27 cellular contexts compared by ENCODE assay signal in the genomic region with DNA sequence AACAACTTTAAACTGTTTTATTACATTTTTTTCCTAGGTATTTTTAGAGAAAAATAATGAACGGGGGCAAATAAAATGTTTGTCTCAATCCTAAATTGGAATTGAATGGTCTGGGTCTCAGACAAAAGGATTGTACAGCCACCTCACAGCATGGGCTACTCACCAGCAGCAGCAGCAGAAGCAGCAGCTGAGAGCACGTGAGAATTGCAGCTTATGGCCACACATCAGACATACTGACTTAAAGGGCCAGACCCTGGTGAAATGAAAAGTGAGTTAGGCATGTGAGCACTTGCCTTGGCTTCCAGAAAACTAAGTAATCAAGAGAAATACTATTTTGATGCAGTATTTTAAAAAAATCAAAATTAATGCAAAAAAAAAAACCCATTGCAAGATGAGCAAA. TPM values are rescaled to one million over a fixed set of nuclear protein-coding genes. Genes with fewer than 3 reads are reported as not detected.
A peak's percentile ranks its signal among the peaks of the same experiment; 100 is the strongest.
DNase-seq lines count a peak whose midpoint lies in the region; TF ChIP-seq lines count a peak whose summit lies in the region.
"Had no signal": no experiment of that assay in that cellular context is flagged by ENCODE, and none has a peak within 500 bp of the region (broad histone marks: within the 10 kb centered on the region; RNA-seq: fewer than 3 reads in every experiment).

No MANE protein-coding gene starts in this region.

- no peak overlapping the region for H3K9ac ChIP-seq in neural progenitor cell
- H3K9ac ChIP-seq in GM23248, result no peak overlapping the region

- TF ChIP-seq CTCF in choroid plexus epithelial cell (conservative IDR thresholded peaks at IDR 0.05; ENCODE audit: low read depth, low read length) (no peak), neural progenitor cell (IDR thresholded peaks at IDR 0.05) (no peak)

- H3K4me1 Mint-ChIP-seq in neural progenitor cell, result peaks cover 11% of the 10 kb centered on the region
- H3K4me1 Mint-ChIP-seq in activated CD4-positive, alpha-beta T cell treated with anti-CD3 and anti-CD28 coated beads, Interleukin-2, amount 10 ng/mL, durations not matched to agents 7 days and 5 days, result no peaks in the 10 kb centered on the region
- H3K4me1 Mint-ChIP-seq: activated CD4-positive, alpha-beta T cell treated with anti-CD3 and anti-CD28 coated beads for 36 hours had no signal

- H4K20me1 ChIP-seq in neural progenitor cell (ENCODE audit: low read depth), result no peaks in the 10 kb centered on the region
- H4K20me1 ChIP-seq in GM23248 (ENCODE audit: insufficient read depth), result no peaks in the 10 kb centered on the region

- H3F3A ChIP-seq in neural progenitor cell (ENCODE audit: low read depth), result peaks cover 5% of the 10 kb centered on the region
- no peaks in the 10 kb centered on the region for H3F3A ChIP-seq in GM23248 (ENCODE audit: insufficient read depth)

- H3K27ac ChIP-seq in neural progenitor cell, result peak overlapping the region; percentile 41
- H3K27ac ChIP-seq in GM23248, result no peak overlapping the region
- H3K27ac ChIP-seq: breast epithelium, colonic mucosa, lower lobe of right lung, psoas muscle, SJSA1, skin epidermis had no signal

- H3K27me3 Mint-ChIP-seq in neural progenitor cell (ENCODE audit: insufficient read depth, low read depth), result peaks cover 3% of the 10 kb centered on the region
- H3K27me3 Mint-ChIP-seq in activated CD4-positive, alpha-beta T cell treated with anti-CD3 and anti-CD28 coated beads, Interleukin-2, amount 10 ng/mL, durations not matched to agents 7 days and 5 days, result peaks cover 3% of the 10 kb centered on the region
- H3K27me3 Mint-ChIP-seq: type B pancreatic cell had no signal

- H3K4me3 Mint-ChIP-seq in neural progenitor cell, result no peak overlapping the region
- H3K4me3 Mint-ChIP-seq in activated CD4-positive, alpha-beta T cell treated with anti-CD3 and anti-CD28 coated beads, Interleukin-2, amount 10 ng/mL, durations not matched to agents 7 days and 5 days, result no peak overlapping the region
- H3K4me3 Mint-ChIP-seq: activated CD4-positive, alpha-beta T cell treated with anti-CD3 and anti-CD28 coated beads for 36 hours; CD8-positive, alpha-beta T cell; T-helper 1 cell treated with Interleukin-12 subunit alpha and Interleukin-12 subunit beta and Interleukin-4 antibody, amounts not matched to agents 30 μg/mL and 1 μg/mL, for 36 hours; type B pancreatic cell had no signal

- H3K36me3 ChIP-seq in neural progenitor cell, result peaks cover 6% of the 10 kb centered on the region
- no peaks in the 10 kb centered on the region for H3K36me3 ChIP-seq in GM23248 (ENCODE audit: low read depth)
- H3K36me3 ChIP-seq: breast epithelium, colonic mucosa, lower lobe of right lung, SJSA1 had no signal

- no peaks in the 10 kb centered on the region for H3K9me2 ChIP-seq in GM23248 (ENCODE audit: insufficient read depth)

- H3K79me2 ChIP-seq in neural progenitor cell (ENCODE audit: low read depth) (no peaks in the 10 kb centered on the region), GM23248 (ENCODE audit: insufficient read depth) (no peaks in the 10 kb centered on the region)

- H3K4me2 ChIP-seq in neural progenitor cell, result peak overlapping the region; percentile 43
- H3K4me2 ChIP-seq in GM23248 (ENCODE audit: unreplicated experiment), result no peak overlapping the region

- POLR2A ChIA-PET in activated CD4-positive, alpha-beta T cell treated with anti-CD3 and anti-CD28 coated beads, Interleukin-2, amount 10 ng/mL, durations not matched to agents 7 days and 5 days (lab: Charles Lee), result no interaction called here

- DNase-seq in NCI-H146 (lab: John Stamatoyannopoulos, UW) (peak; percentile 17), NCI-H146 treated with DMSO at 0.1 percent for 48 hours (lab: John Stamatoyannopoulos, UW; ENCODE audit: unreplicated experiment) (no peak), LHCN-M2 (ENCODE audit: low read depth) (peak; percentile 21), choroid plexus epithelial cell (ENCODE audit: low read depth) (peak; percentile 66), neural progenitor cell (ENCODE audit: low spot score) (peak; percentile 66), GM23248 (no peak), NCI-H1048 (lab: John Stamatoyannopoulos, UW) (no peak)
- DNase-seq in activated CD4-positive, alpha-beta T cell treated with anti-CD3 and anti-CD28 coated beads, Interleukin-2, amount 10 ng/mL, durations not matched to agents 7 days and 5 days, result no peak
- DNase-seq: activated CD4-positive, alpha-beta T cell treated with anti-CD3 and anti-CD28 coated beads for 36 hours; activated naive CD4-positive, alpha-beta T cell; activated T-cell treated with anti-CD3 and anti-CD28 coated beads, Interleukin-2, amount 50 U/mL, for 48 hours; CD8-positive, alpha-beta T cell; colonic mucosa; DMS79 treated with DMSO at 0.1 percent for 48 hours; effector memory CD4-positive, alpha-beta T cell; GOT3; lower lobe of right lung; NCI-H1105; NCI-H2029 treated with DMSO at 0.1 percent for 48 hours; NCI-H446; NK-92 treated with Interleukin-12 subunit alpha and Interleukin-12 subunit beta, amount 100 ng/mL, for 24 hours; psoas muscle had no signal

- CTCF ChIA-PET in activated CD4-positive, alpha-beta T cell treated with anti-CD3 and anti-CD28 coated beads, Interleukin-2, amount 10 ng/mL, durations not matched to agents 7 days and 5 days (lab: Charles Lee), result interaction anchor here (0.6 kb wide), 1 partner anchor 49 kb away, joined by 3 read pairs; no protein-coding TSS in a partner anchor

- H3K4me3 ChIP-seq in choroid plexus epithelial cell (ENCODE audit: low read depth, low read length) (no peak overlapping the region), neural progenitor cell (peak overlapping the region; percentile 8), GM23248 (no peak overlapping the region)
- H3K4me3 ChIP-seq: breast epithelium, colonic mucosa, lower lobe of right lung, psoas muscle, SJSA1, skin epidermis had no signal

- peaks cover 9% of the 10 kb centered on the region for H3K4me1 ChIP-seq in neural progenitor cell
- H3K4me1 ChIP-seq in GM23248 (ENCODE audit: insufficient read depth), result no peaks in the 10 kb centered on the region
- H3K4me1 ChIP-seq: breast epithelium, colonic mucosa, lower lobe of right lung, psoas muscle, SJSA1 had no signal

- H3K9me3 ChIP-seq in neural progenitor cell (ENCODE audit: low read depth), result no peaks in the 10 kb centered on the region
- no peaks in the 10 kb centered on the region for H3K9me3 ChIP-seq in GM23248 (ENCODE audit: low read depth)
- H3K9me3 ChIP-seq: breast epithelium, colonic mucosa, lower lobe of right lung, psoas muscle, SJSA1 had no signal

- no peak overlapping the region for H3K27ac Mint-ChIP-seq in neural progenitor cell
- H3K27ac Mint-ChIP-seq in activated CD4-positive, alpha-beta T cell treated with anti-CD3 and anti-CD28 coated beads, Interleukin-2, amount 10 ng/mL, durations not matched to agents 7 days and 5 days, result no peak overlapping the region
- H3K27ac Mint-ChIP-seq: activated CD4-positive, alpha-beta T cell treated with anti-CD3 and anti-CD28 coated beads for 36 hours; CD8-positive, alpha-beta T cell; T-helper 1 cell treated with Interleukin-12 subunit alpha and Interleukin-12 subunit beta and Interleukin-4 antibody, amounts not matched to agents 30 μg/mL and 1 μg/mL, for 36 hours; type B pancreatic cell had no signal

- in situ Hi-C loops in GM23248 (cut with MboI), result no loop called here

- H3K27me3 ChIP-seq in neural progenitor cell (no peaks in the 10 kb centered on the region), GM23248 (replicated peaks; ENCODE audit: insufficient read depth) (no peaks in the 10 kb centered on the region)
- H3K27me3 ChIP-seq: breast epithelium, colonic mucosa, SJSA1 had no signal

- 54 to 63% methylated on average over 2 of the region's 2 CpGs for whole genome bisulfite sequencing in GM23248 (ENCODE audit: low coverage in 1 of 2, low lambda C conversion rate in 2 of 2, missing lambda C conversion rate in 2 of 2), 2 experiments

- H2AFZ ChIP-seq in neural progenitor cell (replicated peaks), result no peak overlapping the region
- H2AFZ ChIP-seq in GM23248, result no peak overlapping the region

- peaks cover 8% of the 10 kb centered on the region for H3K9me3 Mint-ChIP-seq in neural progenitor cell
- no peaks in the 10 kb centered on the region for H3K9me3 Mint-ChIP-seq in activated CD4-positive, alpha-beta T cell treated with anti-CD3 and anti-CD28 coated beads, Interleukin-2, amount 10 ng/mL, durations not matched to agents 7 days and 5 days
- H3K9me3 Mint-ChIP-seq: CD8-positive, alpha-beta T cell had no signal

- peaks cover 22% of the 10 kb centered on the region for H3K36me3 Mint-ChIP-seq in neural progenitor cell
- no peaks in the 10 kb centered on the region for H3K36me3 Mint-ChIP-seq in activated CD4-positive, alpha-beta T cell treated with anti-CD3 and anti-CD28 coated beads, Interleukin-2, amount 10 ng/mL, durations not matched to agents 7 days and 5 days (ENCODE audit: low read depth)
- H3K36me3 Mint-ChIP-seq: CD8-positive, alpha-beta T cell had no signal

RNA-seq across cellular contexts. Expression of gene AASDH, which starts 56.6 kb away (rescaled TPM):
- total RNA-seq in LHCN-M2 (2014; rRNA removed), result 8.8 and 9.1 TPM in 2 replicates
- 2.1 TPM for polyA plus RNA-seq in LHCN-M2 (2012)
- total RNA-seq in neural progenitor cell (ENCODE audit: low replicate concordance), result 21.9 and 33.1 TPM in 2 replicates
- total RNA-seq in GM23248 (2014; rRNA removed; shearing (Covaris generic)), result 8.6 and 16.5 TPM in 2 replicates
- 11.5 and 14.5 TPM in 2 replicates for polyA plus RNA-seq in GM23248 (2016; fragmentation: Nextera tagmentation; extraction: Ambion mirVana)
- total RNA-seq in activated CD4-positive, alpha-beta T cell treated with anti-CD3 and anti-CD28 coated beads, Interleukin-2, amount 10 ng/mL, durations not matched to agents 7 days and 5 days, result 10 to 100 TPM; 14.8 to 15.8 TPM

Comparison
In these comparisons a context has a peak if more than half of its experiments do, and no peak if none do; other contexts are left out.
1. DNase-seq: peak in NCI-H146 (single experiment), LHCN-M2 (single experiment), choroid plexus epithelial cell (single experiment) and neural progenitor cell (single experiment); none in NCI-H146 treated with DMSO at 0.1 percent for 48 hours (single experiment), GM23248 (single experiment), NCI-H1048 (single experiment) and activated CD4-positive, alpha-beta T cell treated with anti-CD3 and anti-CD28 coated beads, Interleukin-2, amount 10 ng/mL, durations not matched to agents 7 days and 5 days (single experiment).